ENCODE assay signal across 9 cellular contexts in the genomic region with DNA sequence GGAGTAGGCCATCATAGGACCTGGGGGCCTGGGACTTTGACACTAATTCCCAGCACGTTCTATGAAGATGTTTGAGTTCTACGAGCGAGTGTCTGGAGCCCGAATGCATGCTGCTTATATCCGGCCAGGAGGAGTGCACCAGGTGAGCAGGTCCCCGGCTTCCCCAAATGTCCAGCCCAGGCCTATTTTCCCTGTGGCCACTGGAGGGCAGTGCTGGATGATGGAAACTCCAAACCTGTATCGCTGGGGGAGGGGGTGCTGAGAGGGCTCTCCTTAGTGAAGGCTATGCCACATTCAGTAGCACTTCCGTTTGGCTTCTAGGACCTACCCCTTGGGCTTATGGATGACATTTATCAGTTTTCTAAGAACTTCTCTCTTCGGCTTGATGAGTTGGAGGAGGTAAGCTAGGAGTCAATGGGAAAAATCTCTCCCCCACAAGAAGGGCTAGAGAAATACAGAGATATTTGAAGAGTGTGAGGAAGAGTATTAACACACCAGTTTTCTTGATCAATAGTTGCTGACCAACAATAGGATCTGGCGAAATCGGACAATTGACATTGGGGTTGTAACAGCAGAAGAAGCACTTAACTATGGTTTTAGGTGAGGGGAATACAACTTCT. TPM values are rescaled to one million over a fixed set of nuclear protein-coding genes. Genes with fewer than 3 reads are reported as not detected.
DNase-seq lines count a peak whose midpoint lies in the region; ATAC-seq and TF ChIP-seq lines count a peak whose summit lies in the region.
"Had no signal": no experiment of that assay in that cellular context is flagged by ENCODE, and none has a peak within 500 bp of the region (broad histone marks: within the 10 kb centered on the region; RNA-seq: fewer than 3 reads in every experiment).

No MANE protein-coding gene starts in this region.

- H3K27ac Mint-ChIP-seq in WTC11: peak overlapping the region; percentile 93

- TF ChIP-seq POLR2A in breast epithelium (IDR thresholded peaks at IDR 0.05): no peak

- no peaks in the 10 kb centered on the region; the same call in 1 of the 2 replicates for H3K27me3 Mint-ChIP-seq in WTC11 (ENCODE audit: low read depth)

- peaks cover 6% of the 10 kb centered on the region for H3K4me1 Mint-ChIP-seq in WTC11

- H3K4me3 Mint-ChIP-seq in WTC11: no peak overlapping the region

- peak; percentile 73 for ATAC-seq in HG02642 (IDR thresholded peaks at IDR 0.05; ENCODE audit: poor library complexity, unreplicated experiment)
- peak; percentile 98 for ATAC-seq in WTC11
- ATAC-seq in GM21526 (IDR thresholded peaks at IDR 0.05; ENCODE audit: low FRiP score, unreplicated experiment): no peak

- peak overlapping the region in 1 of 2 donors; percentile 26 for H3K27ac ChIP-seq in breast epithelium

- CTCF ChIA-PET in WTC11 (lab: Charles Lee): interaction anchor here (1.1 to 2.3 kb wide), 5 partner anchors 12 to 172 kb away, joined by 3 to 15 read pairs (median 6); a partner anchor contains a TSS

- DNase-seq in DMS 273 (lab: John Stamatoyannopoulos, UW; ENCODE audit: unreplicated experiment) (peak; percentile 91), NCI-H2171 treated with DMSO at 0.1 percent for 48 hours (lab: John Stamatoyannopoulos, UW) (peak; percentile 54), WTC11 (ENCODE audit: low spot score) (peak; percentile 91), breast epithelium (ENCODE audit: low spot score in 2 of 2) (peak; percentile 59 to 66), kidney epithelial cell (ENCODE audit: low read depth) (no peak)
- DNase-seq in stimulated activated CD4-positive, alpha-beta T cell treated with anti-CD3 and anti-CD28 coated beads, Interleukin-2, amount 100 ng/mL, for 24 hours: peak; percentile 74 to 79

- intact Hi-C loops in breast epithelium (cut with DNase I; ENCODE audit: low total_unique reads): no loop called here

- H3K27me3 ChIP-seq in breast epithelium (no peaks in the 10 kb centered on the region), kidney epithelial cell (ENCODE audit: control insufficient read depth, insufficient read depth, low read length) (no peaks in the 10 kb centered on the region)

- H3K36me3 ChIP-seq in breast epithelium (peaks cover 5% of the 10 kb centered on the region), kidney epithelial cell (ENCODE audit: control insufficient read depth, insufficient read depth, low read length) (peaks cover 4% of the 10 kb centered on the region)

- H3K4me3 ChIP-seq in breast epithelium (no peak overlapping the region), kidney epithelial cell (ENCODE audit: low read depth, low read length) (no peak overlapping the region)

- POLR2A ChIA-PET in WTC11 (lab: Charles Lee): no interaction called here

- H3K9me3 ChIP-seq in breast epithelium: no peaks in the 10 kb centered on the region

- H3K4me1 ChIP-seq in breast epithelium: no peaks in the 10 kb centered on the region

- no peaks in the 10 kb centered on the region for H3K9me3 Mint-ChIP-seq in WTC11

- TF ChIP-seq CTCF in WTC11 (IDR thresholded peaks at IDR 0.05) (peak; percentile 81), breast epithelium (IDR thresholded peaks at IDR 0.05) (peak; percentile 54 to 88 (median 85)), kidney epithelial cell (IDR thresholded peaks at IDR 0.05; ENCODE audit: insufficient read depth, low read length, poor library complexity, severe bottlenecking) (peak; percentile 95)

- H3K36me3 Mint-ChIP-seq in WTC11: peaks cover 65% of the 10 kb centered on the region

TF ChIP-seq in WTC11, 78 proteins besides CTCF, POLR2A, EP300 and RAD21:
- TF ChIP-seq ZNF138 (CRISPR knock-in tag; conservative IDR thresholded peaks at IDR 0.05): no peak
- 0 out of 2 replicates have a peak, but pooled peaks have one; percentile 20 for TF ChIP-seq ZNF232 (CRISPR knock-in tag; IDR thresholded peaks at IDR 0.05)

RNA-seq across cellular contexts. Expression of a gene that starts 5.2 kb away (rescaled TPM):
- total RNA-seq in WTC11 (2021) (0.48 to 1.0 TPM (median 0.85 TPM) in 3 replicates), breast epithelium (100 to 1,000 TPM in 1 of 3 donors, 10 to 100 TPM in 2; 40.3 to 153 (median 70.1) TPM), kidney epithelial cell (not detected in 2 replicates)

RNA-seq across cellular contexts. Expression of a gene that starts 7.7 kb away (rescaled TPM):
- total RNA-seq in WTC11 (2021): 105 to 108 TPM (median 105 TPM) in 3 replicates
- 100 to 1,000 TPM; 102 to 129 (median 116) TPM for total RNA-seq in breast epithelium
- 92.4 and 96.9 TPM in 2 replicates for total RNA-seq in kidney epithelial cell

RNA-seq across cellular contexts. Expression of a gene that starts 11.0 kb away (rescaled TPM):
- 9.1 to 11.2 TPM (median 10.0 TPM) in 3 replicates for total RNA-seq in WTC11 (2021)
- total RNA-seq in breast epithelium: 10 to 100 TPM in 2 of 3 donors, 1 to 10 TPM in 1; 4.8 to 85.5 (median 24.6) TPM
- 0.21 and 0.33 TPM in 2 replicates for total RNA-seq in kidney epithelial cell

RNA-seq across cellular contexts. Expression of a gene that starts 13.5 kb away (rescaled TPM):
- total RNA-seq in WTC11 (2021): 1.9 to 2.5 TPM (median 2.2 TPM) in 3 replicates
- not detected for total RNA-seq in breast epithelium
- not detected in 2 replicates for total RNA-seq in kidney epithelial cell
- total RNA-seq: T-helper 1 cell treated with Interleukin-12 subunit alpha and Interleukin-12 subunit beta and Interleukin-4 antibody, amounts not matched to agents 30 ng/mL and 1 ng/mL, for 36 hours had no signal

RNA-seq across cellular contexts. Expression of a gene that starts 16.0 kb away (rescaled TPM):
- total RNA-seq in WTC11 (2021) (13.0 to 16.9 TPM (median 15.1 TPM) in 3 replicates), breast epithelium (1 to 10 TPM; 6.9 to 9.4 (median 8.2) TPM), kidney epithelial cell (6.2 and 8.0 TPM in 2 replicates)

Comparison
In these comparisons a context has a peak if more than half of its experiments do, and no peak if none do; other contexts are left out.
1. RNA of a gene that starts 5.2 kb away (total RNA-seq): 40.3 to 153 TPM in breast epithelium; 0.48 to 1.0 TPM in WTC11 and not detected in kidney epithelial cell; every median in the first group is over 10 times any median in the second.
2. Peak in every context shown above with its lines, with median percentiles within 50 percentile points of each other: CTCF ChIP-seq.